Comparison of ENCODE assay signal across 1 cellular context in the genomic region with DNA sequence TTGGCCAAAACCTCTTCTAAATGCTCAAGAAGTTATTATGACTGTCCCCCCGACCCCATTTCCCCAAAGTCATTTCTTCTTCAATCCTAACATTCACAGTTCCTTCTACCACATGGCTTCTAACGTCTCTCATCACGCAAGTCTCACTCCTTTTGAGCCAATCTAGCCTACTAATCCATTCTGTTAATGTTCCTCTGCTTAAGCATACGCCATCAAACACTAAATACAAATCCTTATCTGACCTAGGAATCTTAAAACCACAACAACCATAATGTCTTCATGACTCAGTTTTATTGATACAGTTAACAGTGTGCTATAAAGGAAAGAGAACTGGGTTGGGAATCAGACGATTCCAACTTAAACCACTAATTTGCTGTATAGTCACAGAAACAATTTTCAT.
TF ChIP-seq lines count a peak whose summit lies in the region.

No MANE protein-coding gene starts in this region.

TF ChIP-seq in SK-N-SH, 30 proteins besides CTCF, POLR2A, EP300 and RAD21 (continued from another document):
- TF ChIP-seq, protein P1, sequence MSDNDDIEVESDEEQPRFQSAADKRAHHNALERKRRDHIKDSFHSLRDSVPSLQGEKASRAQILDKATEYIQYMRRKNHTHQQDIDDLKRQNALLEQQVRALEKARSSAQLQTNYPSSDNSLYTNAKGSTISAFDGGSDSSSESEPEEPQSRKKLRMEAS (IDR thresholded peaks at IDR 0.05; ENCODE audit: low read depth), result no peak
- TF ChIP-seq TCF12 (IDR thresholded peaks at IDR 0.05) (peak; percentile 26; the same call in 1 of the 2 replicates), GATA2 (CRISPR knock-in tag; IDR thresholded peaks at IDR 0.05) (no peak), YY1 (IDR thresholded peaks at IDR 0.05; ENCODE audit: low read depth) (no peak), NFIC (IDR thresholded peaks at IDR 0.05; ENCODE audit: borderline replicate concordance) (no peak), ELF1 (IDR thresholded peaks at IDR 0.05) (no peak), FOSL2 (IDR thresholded peaks at IDR 0.05; ENCODE audit: borderline replicate concordance, low read depth) (0 out of 2 replicates have a peak, but pooled peaks have one; percentile 5), FOXJ3 (CRISPR knock-in tag; IDR thresholded peaks at IDR 0.05) (no peak), NRF1 (IDR thresholded peaks at IDR 0.05; ENCODE audit: low read depth, low read length) (no peak)
- TF ChIP-seq, protein P2, sequence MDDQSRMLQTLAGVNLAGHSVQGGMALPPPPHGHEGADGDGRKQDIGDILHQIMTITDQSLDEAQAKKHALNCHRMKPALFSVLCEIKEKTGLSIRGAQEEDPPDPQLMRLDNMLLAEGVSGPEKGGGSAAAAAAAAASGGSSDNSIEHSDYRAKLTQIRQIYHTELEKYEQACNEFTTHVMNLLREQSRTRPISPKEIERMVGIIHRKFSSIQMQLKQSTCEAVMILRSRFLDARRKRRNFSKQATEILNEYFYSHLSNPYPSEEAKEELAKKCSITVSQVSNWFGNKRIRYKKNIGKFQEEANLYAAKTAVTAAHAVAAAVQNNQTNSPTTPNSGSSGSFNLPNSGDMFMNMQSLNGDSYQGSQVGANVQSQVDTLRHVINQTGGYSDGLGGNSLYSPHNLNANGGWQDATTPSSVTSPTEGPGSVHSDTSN (IDR thresholded peaks at IDR 0.05), result no peak
TF ChIP-seq in SK-N-SH: peak in this region for 3.
